9 cellular contexts compared by ENCODE assay signal in the genomic region with DNA sequence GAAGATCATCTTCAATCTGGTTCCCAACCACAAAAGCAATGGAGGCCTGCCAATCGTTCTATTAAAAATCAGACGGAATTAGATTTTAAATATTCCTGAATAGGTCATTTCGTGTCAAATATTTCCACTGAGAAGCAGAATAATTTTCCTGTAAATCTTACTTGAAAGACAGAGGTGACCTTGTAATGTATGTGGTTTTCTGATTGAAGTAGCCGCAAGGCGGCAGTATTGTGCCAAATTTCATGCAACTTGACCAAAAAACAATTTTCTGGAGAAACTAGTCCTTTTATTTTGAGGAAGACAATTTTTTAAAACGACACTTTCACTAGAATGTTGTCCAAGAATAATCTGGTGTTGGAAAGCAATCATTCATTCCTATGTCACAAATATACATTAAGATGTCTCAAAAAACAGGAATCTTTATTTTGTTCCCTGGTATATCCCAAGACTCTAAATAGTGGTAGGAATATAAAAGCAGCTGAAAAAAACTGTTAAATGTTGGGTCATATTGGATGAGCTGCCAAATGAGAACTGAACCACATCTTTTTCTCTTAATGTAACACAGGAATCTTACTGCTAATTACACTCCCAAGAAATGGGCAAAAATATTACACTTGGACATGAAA. TPM values are rescaled to one million over a fixed set of nuclear protein-coding genes. Genes with fewer than 3 reads are reported as not detected.
DNase-seq lines count a peak whose midpoint lies in the region; ATAC-seq and TF ChIP-seq lines count a peak whose summit lies in the region.
"Had no signal": no experiment of that assay in that cellular context is flagged by ENCODE, and none has a peak within 500 bp of the region (broad histone marks: within the 10 kb centered on the region; RNA-seq: fewer than 3 reads in every experiment).

No MANE protein-coding gene starts in this region.

- WGBS in lung, 2 donors = 2% methylated on average over 6 of the region's 6 CpGs
- 0 to 1% methylated on average over 6 of the region's 6 CpGs for WGBS in transverse colon (ENCODE audit: low coverage in 1 of 2), 2 donors

- H3K27ac ChIP-seq in lung (ENCODE audit: low read depth in 1 of 2, low read length in 1 of 2) = no peak overlapping the region
- no peak overlapping the region for H3K27ac ChIP-seq in transverse colon
- H3K27ac ChIP-seq: neutrophil had no signal

- no peak for TF ChIP-seq POLR2A in transverse colon (IDR thresholded peaks at IDR 0.05)

- H3K9me3 ChIP-seq in Caco-2 (no peaks in the 10 kb centered on the region), lung (ENCODE audit: control insufficient read depth in 2 of 2, insufficient read depth in 1 of 2, low read length in 1 of 2) (no peaks in the 10 kb centered on the region), transverse colon (no peaks in the 10 kb centered on the region)
- H3K9me3 ChIP-seq: neutrophil had no signal

- no TSS peak for BruUV-seq in Caco-2 (replicated peaks; lab: Mats Ljungman, UMichigan)

- H3K4me1 ChIP-seq in Caco-2 (no peaks in the 10 kb centered on the region), lung (ENCODE audit: control insufficient read depth in 2 of 2, insufficient read depth in 2 of 2, low read length in 2 of 2) (no peaks in the 10 kb centered on the region), transverse colon (no peaks in the 10 kb centered on the region)

- H3K4me3 Mint-ChIP-seq in Caco-2 (ENCODE audit: unreplicated experiment) (no peak overlapping the region), HFFc6 (no peak overlapping the region)
- no peak overlapping the region for H3K4me3 Mint-ChIP-seq in activated T-cell treated with anti-CD3 and anti-CD28 coated beads, Interleukin-2, amount 50 U/mL, for 24 hours

- peak in 1 of 2 experiments; percentile 41 for DNase-seq in Caco-2
- DNase-seq in HFFc6 = peak; percentile 54
- peak; percentile 59 for DNase-seq in RKO (ENCODE audit: low spot score)
- peak; percentile 35 to 53 for DNase-seq in dermis microvascular lymphatic vessel endothelial cell (ENCODE audit: low read depth in 2 of 2)
- peak; percentile 34 for DNase-seq in lung (ENCODE audit: low spot score)
- peak; percentile 28 for DNase-seq in transverse colon
- no peak for DNase-seq in activated T-cell treated with anti-CD3 and anti-CD28 coated beads, Interleukin-2, amount 50 U/mL, for 24 hours

- CTCF ChIA-PET in Caco-2 (lab: Charles Lee) = no interaction called here

- H3K27me3 Mint-ChIP-seq in Caco-2 (ENCODE audit: insufficient read depth, unreplicated experiment) (peaks cover 4% of the 10 kb centered on the region), HFFc6 (ENCODE audit: insufficient read depth) (peaks cover 5% of the 10 kb centered on the region; the same call in 1 of the 2 replicates)
- peaks cover 4% of the 10 kb centered on the region for H3K27me3 Mint-ChIP-seq in activated T-cell treated with anti-CD3 and anti-CD28 coated beads, Interleukin-2, amount 50 U/mL, for 24 hours

- H3K36me3 ChIP-seq in Caco-2 (ENCODE audit: control insufficient read depth, insufficient read depth, low read length) = no peaks in the 10 kb centered on the region
- no peaks in the 10 kb centered on the region for H3K36me3 ChIP-seq in lung (ENCODE audit: control insufficient read depth in 2 of 2, insufficient read depth in 2 of 2, low read length in 2 of 2)
- H3K36me3 ChIP-seq in transverse colon = no peaks in the 10 kb centered on the region
- H3K36me3 ChIP-seq: neutrophil had no signal

- POLR2A ChIA-PET in Caco-2 (lab: Charles Lee) = no interaction called here

- ATAC-seq in lung (ENCODE audit: insufficient read depth, low FRiP score) (no peak), GM18867 (IDR thresholded peaks at IDR 0.05; ENCODE audit: unreplicated experiment) (no peak)

- H3K4me1 Mint-ChIP-seq in Caco-2 (ENCODE audit: low read depth, unreplicated experiment) (no peaks in the 10 kb centered on the region), HFFc6 (ENCODE audit: low read depth) (peaks cover 20% of the 10 kb centered on the region)
- H3K4me1 Mint-ChIP-seq in activated T-cell treated with anti-CD3 and anti-CD28 coated beads, Interleukin-2, amount 50 U/mL, for 24 hours (ENCODE audit: low read depth) = no peaks in the 10 kb centered on the region

- no peak for TF ChIP-seq EP300 in transverse colon (IDR thresholded peaks at IDR 0.05; ENCODE audit: low read depth)

- intact Hi-C loops in Caco-2 (cut with micrococcal nuclease; ENCODE audit: unreplicated experiment) (loop anchor here (1.0 to 5.0 kb wide), 3 partner anchors 74 to 856 kb away; no protein-coding TSS in a partner anchor), transverse colon (cut with DNase I; ENCODE audit: low total_unique reads) (loop anchor here (10.0 kb wide), 1 partner anchor 853 kb away; no protein-coding TSS in a partner anchor)

- H3K27ac Mint-ChIP-seq in Caco-2 (ENCODE audit: unreplicated experiment) (no peak overlapping the region), HFFc6 (no peak overlapping the region)
- no peak overlapping the region for H3K27ac Mint-ChIP-seq in activated T-cell treated with anti-CD3 and anti-CD28 coated beads, Interleukin-2, amount 50 U/mL, for 24 hours

- H3K27me3 ChIP-seq in Caco-2 (replicated peaks; ENCODE audit: control insufficient read depth, insufficient read depth, low read length) = no peaks in the 10 kb centered on the region
- H3K27me3 ChIP-seq in lung (ENCODE audit: control insufficient read depth, insufficient read depth) = no peaks in the 10 kb centered on the region
- no peaks in the 10 kb centered on the region for H3K27me3 ChIP-seq in transverse colon
- H3K27me3 ChIP-seq: neutrophil had no signal

- H3K9me3 Mint-ChIP-seq in Caco-2 (ENCODE audit: unreplicated experiment) = no peaks in the 10 kb centered on the region
- peaks cover 4% of the 10 kb centered on the region; the same call in 1 of the 2 replicates for H3K9me3 Mint-ChIP-seq in HFFc6
- H3K9me3 Mint-ChIP-seq in activated T-cell treated with anti-CD3 and anti-CD28 coated beads, Interleukin-2, amount 50 U/mL, for 24 hours = no peaks in the 10 kb centered on the region

- no peak overlapping the region for H3K4me3 ChIP-seq in Caco-2 (ENCODE audit: low read depth, low read length)
- H3K4me3 ChIP-seq in lung = no peak overlapping the region
- no peak overlapping the region for H3K4me3 ChIP-seq in transverse colon

- H3K36me3 Mint-ChIP-seq in Caco-2 (ENCODE audit: insufficient read depth, unreplicated experiment) (no peaks in the 10 kb centered on the region), HFFc6 (ENCODE audit: low read depth) (no peaks in the 10 kb centered on the region)
- H3K36me3 Mint-ChIP-seq in activated T-cell treated with anti-CD3 and anti-CD28 coated beads, Interleukin-2, amount 50 U/mL, for 24 hours (ENCODE audit: low read depth) = no peaks in the 10 kb centered on the region

- in situ Hi-C loops in transverse colon (cut with MboI; ENCODE audit: low pct_ligation_motif_present in 1 of 4, low pct_unique_long_range_greater_than_20kb in 1 of 4, low sequenced_read_pairs in 3 of 4) = loop anchor here in 2 of 4 donors (25.0 kb wide), 1 partner anchor 861 kb away; no protein-coding TSS in a partner anchor

- TF ChIP-seq CTCF in Caco-2 (IDR thresholded peaks at IDR 0.05; ENCODE audit: insufficient read depth in 1 of 2, low read depth in 1 of 2, low read length in 1 of 2, severe bottlenecking in 1 of 2, unreplicated experiment in 1 of 2) (peak; percentile 35 to 57), HFFc6 (IDR thresholded peaks at IDR 0.05) (peak; percentile 93), lung (IDR thresholded peaks at IDR 0.05; ENCODE audit: control extremely low read depth, extremely low read depth) (peak; percentile 18), transverse colon (IDR thresholded peaks at IDR 0.05) (peak; percentile 52 to 67 (median 60))

RNA-seq across cellular contexts. Expression of a gene that starts 33.6 kb away (rescaled TPM):
- total RNA-seq in Caco-2 (2022) (not detected in 2 replicates), dermis microvascular lymphatic vessel endothelial cell (not detected in 2 replicates), lung (10 to 100 TPM; 19.9 to 40.0 TPM), transverse colon (not detected)
- total RNA-seq in HFFc6 (2021; fragmentation: NEBNext Ultra II Directional; extraction: Animal tissue kit (Norgen Biotek cat#: 25700)) = not detected
- polyA plus RNA-seq in lung = 1 to 10 TPM; 3.3 to 4.9 TPM

Comparison
In these comparisons a context has a peak if more than half of its experiments do, and no peak if none do; other contexts are left out.
1. CTCF ChIP-seq: peak in every context shown above with its lines; median percentile 93 in HFFc6; 60 in transverse colon; 46 in Caco-2; 18 in lung.
2. RNA of a gene that starts 33.6 kb away (total RNA-seq): 19.9 to 40.0 TPM in lung; not detected in Caco-2, not detected in HFFc6, not detected in dermis microvascular lymphatic vessel endothelial cell and not detected in transverse colon; every median in the first group is over 10 times any median in the second.